8 cellular contexts compared by ENCODE assay signal in the genomic region with DNA sequence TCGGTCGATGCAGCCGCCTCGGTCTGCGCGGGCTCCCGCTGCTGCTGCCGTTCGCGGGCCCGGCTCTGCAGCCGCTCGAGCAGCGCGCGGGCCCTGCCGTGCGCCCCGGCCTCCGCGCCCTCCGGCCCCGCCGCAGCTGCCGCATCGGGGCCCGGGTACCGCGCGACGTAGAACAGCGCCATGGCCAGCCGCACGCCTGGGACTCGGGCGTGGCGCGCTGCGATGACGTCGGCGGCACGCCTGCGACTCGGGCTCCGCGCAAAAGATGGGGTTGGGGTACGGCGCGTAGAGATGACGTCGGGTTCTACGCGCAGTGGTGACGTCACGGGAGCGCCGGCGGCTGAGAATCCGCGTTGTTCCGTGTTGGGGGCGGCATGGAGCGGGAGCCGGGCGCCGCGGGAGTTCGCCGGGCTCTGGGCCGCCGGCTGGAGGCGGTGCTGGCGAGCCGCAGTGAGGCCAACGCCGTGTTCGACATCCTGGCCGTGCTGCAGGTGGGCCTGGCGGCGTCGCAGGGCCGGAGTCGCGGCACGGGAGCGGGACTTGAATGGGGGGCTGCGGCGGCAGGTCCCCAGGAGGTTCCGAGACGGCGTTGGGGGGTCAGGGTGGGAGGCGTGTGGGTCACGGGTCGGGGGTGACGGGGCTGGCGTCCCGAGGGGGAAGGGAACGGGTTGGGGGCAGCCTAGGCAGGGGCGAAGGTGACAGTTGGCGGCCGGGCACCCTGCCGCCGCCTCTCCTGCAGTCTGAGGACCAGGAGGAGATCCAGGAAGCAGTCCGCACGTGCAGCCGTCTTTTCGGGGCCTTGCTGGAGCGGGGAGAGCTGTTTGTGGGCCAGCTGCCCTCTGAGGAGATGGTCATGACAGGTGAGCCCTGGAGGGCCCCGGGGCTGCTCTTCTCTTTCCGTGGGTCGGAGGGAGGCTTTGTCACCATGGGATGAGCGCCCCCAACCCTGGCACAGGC. TPM values are rescaled to one million over a fixed set of nuclear protein-coding genes. Genes with fewer than 3 reads are reported as not detected.
DNase-seq lines count a peak whose midpoint lies in the region; ATAC-seq and TF ChIP-seq lines count a peak whose summit lies in the region.

A gene with protein sequence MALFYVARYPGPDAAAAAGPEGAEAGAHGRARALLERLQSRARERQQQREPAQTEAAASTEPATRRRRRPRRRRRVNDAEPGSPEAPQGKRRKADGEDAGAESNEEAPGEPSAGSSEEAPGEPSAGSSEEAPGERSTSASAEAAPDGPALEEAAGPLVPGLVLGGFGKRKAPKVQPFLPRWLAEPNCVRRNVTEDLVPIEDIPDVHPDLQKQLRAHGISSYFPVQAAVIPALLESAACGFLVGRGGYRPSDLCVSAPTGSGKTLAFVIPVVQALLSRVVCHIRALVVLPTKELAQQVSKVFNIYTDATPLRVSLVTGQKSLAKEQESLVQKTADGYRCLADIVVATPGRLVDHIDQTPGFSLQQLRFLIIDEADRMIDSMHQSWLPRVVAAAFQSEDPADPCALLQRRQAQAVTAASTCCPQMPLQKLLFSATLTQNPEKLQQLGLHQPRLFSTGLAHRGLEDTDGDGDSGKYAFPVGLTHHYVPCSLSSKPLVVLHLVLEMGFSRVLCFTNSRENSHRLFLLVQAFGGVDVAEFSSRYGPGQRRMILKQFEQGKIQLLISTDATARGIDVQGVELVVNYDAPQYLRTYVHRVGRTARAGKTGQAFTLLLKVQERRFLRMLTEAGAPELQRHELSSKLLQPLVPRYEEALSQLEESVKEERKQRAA (minus strand): TSS at position 205 of the 957 bp plus-strand sequence. CDS start 23 bp downstream, at position 182.
A gene (plus strand): TSS at position 343 of the 957 bp plus-strand sequence. CDS start 32 bp downstream, at position 375.

- 2 to 3% methylated on average over 58 to 84 of the region's 113 CpGs for WGBS in GM23248 (ENCODE audit: low coverage in 1 of 2, low lambda C conversion rate in 2 of 2, missing lambda C conversion rate in 2 of 2), 2 experiments

- H3K4me1 Mint-ChIP-seq in natural killer cell = peaks cover 11 to 24% of the 10 kb centered on the region in 2 donors

- H3K27ac ChIP-seq in GM23248 = peak within 1 kb of the TSS; percentile 38; the same call in 1 of the 2 replicates

- H3F3A ChIP-seq in GM23248 (ENCODE audit: insufficient read depth) = no peaks in the 10 kb centered on the region

- H3K27ac Mint-ChIP-seq in natural killer cell = peak within 1 kb of the TSS; percentile 91 to 96

- peak; percentile 92 for DNase-seq in EH (ENCODE audit: low read depth)
- peak; percentile 96 for DNase-seq in GM23248
- peak; percentile 77 to 89 for DNase-seq in Kasumi-1 (lab: John Stamatoyannopoulos, UW)
- peak; percentile 93 for DNase-seq in RPMI8226
- DNase-seq in activated T-helper 1 cell treated with anti-CD3 and anti-CD28 coated beads, Interleukin-2, amount 50 U/mL, for 16 hours (ENCODE audit: low read depth in 1 of 2, low spot score in 1 of 2) = peak; percentile 93 to 95
- DNase-seq in fibroblast of peridontal ligament (ENCODE audit: extremely low read depth) = peak; percentile 93
- DNase-seq in natural killer cell = peak; percentile 99
- peak; percentile 90 to 95 (median 95) for DNase-seq in stimulated activated naive CD4-positive, alpha-beta T cell (lab: John Stamatoyannopoulos, UW)

- H3K27me3 ChIP-seq in GM23248 (replicated peaks; ENCODE audit: insufficient read depth) = no peaks in the 10 kb centered on the region

- H3K4me3 ChIP-seq in GM23248 = peak within 1 kb of the TSS; percentile 88

- no peaks in the 10 kb centered on the region for H4K20me1 ChIP-seq in GM23248 (ENCODE audit: insufficient read depth)

- peak within 1 kb of the TSS; percentile 74 for H3K4me2 ChIP-seq in GM23248 (ENCODE audit: unreplicated experiment)

- TF ChIP-seq CTCF in natural killer cell (IDR thresholded peaks at IDR 0.05) = no peak

- peaks cover 4% of the 10 kb centered on the region; the same call in 1 of the 2 replicates for H3K36me3 ChIP-seq in GM23248 (ENCODE audit: low read depth)

- intact Hi-C loops in natural killer cell (cut with micrococcal nuclease) = no loop called here

- H2AFZ ChIP-seq in GM23248 = peak within 1 kb of the TSS; percentile 77

- ATAC-seq in natural killer cell = peak; percentile 94 to 96 (median 94)

- peaks cover 26% of the 10 kb centered on the region for H3K79me2 ChIP-seq in GM23248 (ENCODE audit: insufficient read depth)

- peak within 1 kb of the TSS; percentile 98 for H3K4me3 Mint-ChIP-seq in natural killer cell

- in situ Hi-C loops in GM23248 (cut with MboI) = no loop called here

- H3K36me3 Mint-ChIP-seq in natural killer cell = no peaks in the 10 kb centered on the region

- no peaks in the 10 kb centered on the region for H3K27me3 Mint-ChIP-seq in natural killer cell (ENCODE audit: low read depth in 2 of 2)

- peaks cover 5% of the 10 kb centered on the region; the same call in 1 of the 2 replicates for H3K4me1 ChIP-seq in GM23248 (ENCODE audit: insufficient read depth)

- no peaks in the 10 kb centered on the region for H3K9me3 Mint-ChIP-seq in natural killer cell

- H3K9me2 ChIP-seq in GM23248 (ENCODE audit: insufficient read depth) = no peaks in the 10 kb centered on the region

- no peaks in the 10 kb centered on the region for H3K9me3 ChIP-seq in GM23248 (ENCODE audit: low read depth)

- H3K9ac ChIP-seq in GM23248 = peak within 1 kb of the TSS; percentile 90

RNA-seq across cellular contexts. Expression of the first gene that starts in this region (rescaled TPM):
- 7.5 and 8.2 TPM in 2 replicates for total RNA-seq in GM23248 (2014; rRNA removed; shearing (Covaris generic))
- 3.0 and 3.7 TPM in 2 replicates for polyA plus RNA-seq in GM23248 (2016; fragmentation: Nextera tagmentation; extraction: Ambion mirVana)
- 10 to 100 TPM; 39.5 to 55.9 (median 54.2) TPM for total RNA-seq in natural killer cell

RNA-seq across cellular contexts. Expression of the second gene that starts in this region (rescaled TPM):
- total RNA-seq in GM23248 (2014; rRNA removed; shearing (Covaris generic)) = 7.2 and 10.2 TPM in 2 replicates
- 22.7 and 23.1 TPM in 2 replicates for polyA plus RNA-seq in GM23248 (2016; fragmentation: Nextera tagmentation; extraction: Ambion mirVana)
- total RNA-seq in natural killer cell = 10 to 100 TPM; 21.0 to 30.2 (median 21.7) TPM

Comparison
In these comparisons a context has a peak if more than half of its experiments do, and no peak if none do; other contexts are left out.
1. Peak in every context shown above with its lines: DNase-seq, ATAC-seq, H3K4me3 ChIP-seq and H3K27ac ChIP-seq.